ENCODE assay signal across 17 cellular contexts in the genomic region with DNA sequence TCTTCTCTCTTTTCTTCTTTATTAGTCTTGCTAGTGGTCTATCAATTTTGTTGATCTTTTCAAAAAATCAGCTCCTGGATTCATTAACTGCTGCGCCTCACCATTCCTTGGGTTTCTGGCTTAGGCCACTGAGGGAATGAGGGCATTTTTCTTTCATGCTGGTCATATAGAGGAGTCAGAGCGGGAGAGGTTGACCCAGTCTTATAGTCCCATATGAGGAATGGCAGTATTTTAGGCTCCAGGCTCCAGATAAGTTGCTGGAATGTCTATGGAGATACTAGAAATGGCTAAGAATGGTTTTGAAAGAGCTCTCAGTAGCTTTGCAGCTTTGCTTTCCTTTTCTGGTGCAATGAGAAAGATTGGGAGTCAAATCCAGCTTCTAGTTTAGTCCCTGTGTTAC. TPM values are rescaled to one million over a fixed set of nuclear protein-coding genes. Genes with fewer than 3 reads are reported as not detected.
DNase-seq lines count a peak whose midpoint lies in the region; ATAC-seq and TF ChIP-seq lines count a peak whose summit lies in the region.
"Had no signal": no experiment of that assay in that cellular context is flagged by ENCODE, and none has a peak within 500 bp of the region (broad histone marks: within the 10 kb centered on the region; RNA-seq: fewer than 3 reads in every experiment).

No MANE protein-coding gene starts in this region.

- no peaks in the 10 kb centered on the region for H3K27me3 Mint-ChIP-seq in activated CD4-positive, alpha-beta T cell treated with anti-CD3 and anti-CD28 coated beads, Interleukin-2, amount 10 ng/mL, durations not matched to agents 7 days and 5 days
- H3K27me3 Mint-ChIP-seq: B cell; CD4-positive, alpha-beta T cell had no signal

- no peak overlapping the region for H3K18ac ChIP-seq in trophoblast cell (ENCODE audit: low read length)

- H2AFZ ChIP-seq in trophoblast cell (ENCODE audit: insufficient read depth, low read length, poor library complexity): no peak overlapping the region

- no peak overlapping the region for H4K91ac ChIP-seq in trophoblast cell (ENCODE audit: low read depth, low read length)

- H4K8ac ChIP-seq in trophoblast cell (ENCODE audit: low read depth, low read length): no peak overlapping the region

- no peak overlapping the region for H3K4ac ChIP-seq in trophoblast cell (ENCODE audit: low read depth, low read length)

- no peak for TF ChIP-seq EP300 in esophagus muscularis mucosa (IDR thresholded peaks at IDR 0.05)

- H3K4me1 Mint-ChIP-seq in activated CD4-positive, alpha-beta T cell treated with anti-CD3 and anti-CD28 coated beads, Interleukin-2, amount 10 ng/mL, durations not matched to agents 7 days and 5 days: peaks cover under 1% of the 10 kb centered on the region

- DNase-seq in SJCRH30 (no peak), esophagus muscularis mucosa (ENCODE audit: extremely low spot score) (peak; percentile 62), trophoblast cell (peak; percentile 63 to 81)
- no peak for DNase-seq in activated CD4-positive, alpha-beta T cell treated with anti-CD3 and anti-CD28 coated beads, Interleukin-2, amount 10 ng/mL, durations not matched to agents 7 days and 5 days
- DNase-seq: AML-193; Caco-2; Calu3; CD4-positive, alpha-beta T cell; CD8-positive, alpha-beta T cell; DMS79 treated with DMSO at 0.1 percent for 48 hours; GF-D8 had no signal

- intact Hi-C loops in esophagus muscularis mucosa (cut with DNase I): no loop called here

- H3K4me2 ChIP-seq in trophoblast cell (ENCODE audit: low read length): no peak overlapping the region
- H3K4me2 ChIP-seq: A549; BLaER1 treated with 17β-estradiol and CSF1 and Interleukin-3, amounts not matched to agents 10 nM and 100 nM had no signal

- H3K9ac ChIP-seq in trophoblast cell (ENCODE audit: low read length): no peak overlapping the region
- H3K9ac ChIP-seq: BLaER1 treated with 17β-estradiol and CSF1 and Interleukin-3, amounts not matched to agents 10 nM and 100 nM had no signal

- no peak for TF ChIP-seq CTCF in esophagus muscularis mucosa (IDR thresholded peaks at IDR 0.05)

- peaks cover 9% of the 10 kb centered on the region for H3K9me3 Mint-ChIP-seq in activated CD4-positive, alpha-beta T cell treated with anti-CD3 and anti-CD28 coated beads, Interleukin-2, amount 10 ng/mL, durations not matched to agents 7 days and 5 days

- 100% methylated on average over 2 of the region's 2 CpGs for WGBS in esophagus muscularis mucosa
- WGBS in trophoblast cell (ENCODE audit: extremely low coverage, insufficient coverage, insufficient read length): no CpG with 5 or more reads among the region's 2 CpGs

- H2BK12ac ChIP-seq in trophoblast cell (ENCODE audit: low read length): no peak overlapping the region

- no peak overlapping the region for H4K12ac ChIP-seq in trophoblast cell (ENCODE audit: low read depth, low read length)

- CTCF ChIA-PET in activated CD4-positive, alpha-beta T cell treated with anti-CD3 and anti-CD28 coated beads, Interleukin-2, amount 10 ng/mL, durations not matched to agents 7 days and 5 days (lab: Charles Lee): interaction anchor here (1.3 kb wide), 1 partner anchor 12 kb away, joined by 4 read pairs; no protein-coding TSS in a partner anchor

- H3K27ac Mint-ChIP-seq in activated CD4-positive, alpha-beta T cell treated with anti-CD3 and anti-CD28 coated beads, Interleukin-2, amount 10 ng/mL, durations not matched to agents 7 days and 5 days: no peak overlapping the region
- H3K27ac Mint-ChIP-seq: B cell; CD4-positive, alpha-beta T cell; CD8-positive, alpha-beta T cell had no signal

- no peaks in the 10 kb centered on the region for H3K36me3 ChIP-seq in SJCRH30
- H3K36me3 ChIP-seq in esophagus muscularis mucosa: no peaks in the 10 kb centered on the region
- H3K36me3 ChIP-seq in trophoblast cell (ENCODE audit: control insufficient read depth in 1 of 2, insufficient read depth in 2 of 2, low read length in 2 of 2): no peaks in the 10 kb centered on the region

- TF ChIP-seq POLR2A in esophagus muscularis mucosa (IDR thresholded peaks at IDR 0.05; ENCODE audit: low read depth): no peak

- H3K27me3 ChIP-seq in SJCRH30: no peaks in the 10 kb centered on the region
- no peaks in the 10 kb centered on the region for H3K27me3 ChIP-seq in esophagus muscularis mucosa
- H3K27me3 ChIP-seq in trophoblast cell (ENCODE audit: insufficient read depth, low read length): no peaks in the 10 kb centered on the region
- H3K27me3 ChIP-seq: BLaER1 treated with 17β-estradiol and CSF1 and Interleukin-3, amounts not matched to agents 10 nM and 100 nM had no signal

- H2AK5ac ChIP-seq in trophoblast cell (ENCODE audit: low read length): no peak overlapping the region

- H3K36me3 Mint-ChIP-seq in activated CD4-positive, alpha-beta T cell treated with anti-CD3 and anti-CD28 coated beads, Interleukin-2, amount 10 ng/mL, durations not matched to agents 7 days and 5 days (ENCODE audit: low read depth): peaks cover 7% of the 10 kb centered on the region

- H3K4me3 ChIP-seq in SJCRH30: no peak overlapping the region
- no peak overlapping the region for H3K4me3 ChIP-seq in esophagus muscularis mucosa
- H3K4me3 ChIP-seq in trophoblast cell (ENCODE audit: low read depth, low read length): no peak overlapping the region
- H3K4me3 ChIP-seq: A549; BLaER1 treated with 17β-estradiol and CSF1 and Interleukin-3, amounts not matched to agents 10 nM and 100 nM had no signal

- H3K14ac ChIP-seq in trophoblast cell (ENCODE audit: low read length): no peak overlapping the region

- H3K9me3 ChIP-seq in SJCRH30 (replicated peaks) (peaks cover 6% of the 10 kb centered on the region; the same call in 1 of the 2 replicates), esophagus muscularis mucosa (no peaks in the 10 kb centered on the region), trophoblast cell (ENCODE audit: insufficient read depth, low read depth, low read length) (no peaks in the 10 kb centered on the region)
- H3K9me3 ChIP-seq: A549; BLaER1 treated with 17β-estradiol and CSF1 and Interleukin-3, amounts not matched to agents 10 nM and 100 nM; Caco-2 had no signal

- ATAC-seq in GM18867 (IDR thresholded peaks at IDR 0.05; ENCODE audit: unreplicated experiment): no peak
- ATAC-seq: A549; CD8-positive, alpha-beta T cell had no signal

- peaks cover 3% of the 10 kb centered on the region for H3K79me2 ChIP-seq in trophoblast cell (ENCODE audit: control insufficient read depth, insufficient read depth, low read length, poor library complexity)

- no peak overlapping the region for H2BK5ac ChIP-seq in trophoblast cell (ENCODE audit: low read depth, low read length, poor library complexity)

- no peak overlapping the region for H3K4me3 Mint-ChIP-seq in activated CD4-positive, alpha-beta T cell treated with anti-CD3 and anti-CD28 coated beads, Interleukin-2, amount 10 ng/mL, durations not matched to agents 7 days and 5 days
- H3K4me3 Mint-ChIP-seq: B cell; CD4-positive, alpha-beta T cell; CD8-positive, alpha-beta T cell had no signal

- peaks cover 13% of the 10 kb centered on the region for H3K79me1 ChIP-seq in trophoblast cell (ENCODE audit: low read length)

- H3K4me1 ChIP-seq in SJCRH30 (peaks cover 45% of the 10 kb centered on the region), esophagus muscularis mucosa (peaks cover 6 to 40% (median 26%) of the 10 kb centered on the region in 4 donors), trophoblast cell (ENCODE audit: control insufficient read depth in 1 of 2, insufficient read depth in 2 of 2, low read length in 2 of 2) (peaks cover 14 to 28% of the 10 kb centered on the region in 2 experiments)
- H3K4me1 ChIP-seq: Caco-2 had no signal

- H3K23ac ChIP-seq in trophoblast cell (ENCODE audit: low read length): no peak overlapping the region

- no peak overlapping the region for H2BK120ac ChIP-seq in trophoblast cell (ENCODE audit: insufficient read depth, low read length, poor library complexity)

- H3K27ac ChIP-seq in SJCRH30 (peak overlapping the region; percentile 81), esophagus muscularis mucosa (replicated peaks in 1 of 4) (no peak overlapping the region), trophoblast cell (ENCODE audit: low read depth, low read length) (no peak overlapping the region)
- H3K27ac ChIP-seq: 22Rv1; BLaER1 treated with 17β-estradiol and CSF1 and Interleukin-3, amounts not matched to agents 10 nM and 100 nM; C4-2B had no signal

- POLR2A ChIA-PET in activated CD4-positive, alpha-beta T cell treated with anti-CD3 and anti-CD28 coated beads, Interleukin-2, amount 10 ng/mL, durations not matched to agents 7 days and 5 days (lab: Charles Lee): no interaction called here

RNA-seq across cellular contexts. Expression of a gene that starts 58.2 kb away (rescaled TPM):
- total RNA-seq in SJCRH30 (2014; rRNA removed; shearing (Covaris generic)): 18.1 and 18.6 TPM in 2 replicates
- total RNA-seq in esophagus muscularis mucosa: 10 to 100 TPM; 21.4 to 49.8 (median 44.7) TPM
- 135 and 140 TPM in 2 replicates for polyA plus RNA-seq in trophoblast cell (2013)
- 10 to 100 TPM; 44.2 to 47.2 TPM for total RNA-seq in activated CD4-positive, alpha-beta T cell treated with anti-CD3 and anti-CD28 coated beads, Interleukin-2, amount 10 ng/mL, durations not matched to agents 7 days and 5 days

Comparison
In these comparisons a context has a peak if more than half of its experiments do, and no peak if none do; other contexts are left out.
1. DNase-seq: peak in esophagus muscularis mucosa (single experiment) and trophoblast cell (2 of 2); none in SJCRH30 (0 of 2) and activated CD4-positive, alpha-beta T cell treated with anti-CD3 and anti-CD28 coated beads, Interleukin-2, amount 10 ng/mL, durations not matched to agents 7 days and 5 days (single experiment).